Comparison of ENCODE assay signal across 1 cellular context in the genomic region with DNA sequence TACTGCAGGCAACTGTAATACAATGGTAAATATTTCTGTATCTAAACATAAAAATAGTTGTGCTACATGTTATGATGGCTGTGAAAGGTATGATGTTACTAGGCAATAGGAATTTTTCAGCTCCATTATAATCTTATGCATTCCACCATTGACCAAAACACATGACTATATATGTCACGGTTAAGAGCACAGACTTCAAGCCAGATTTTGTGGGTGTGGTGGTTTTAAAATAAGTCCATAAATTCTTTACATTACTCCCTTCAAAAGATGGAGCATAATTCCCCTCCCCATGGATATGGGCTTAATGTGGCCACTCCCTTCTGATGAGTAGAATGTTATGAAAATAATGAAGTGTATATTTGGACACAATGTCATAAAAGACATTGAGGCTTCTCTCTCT.
TF ChIP-seq lines count a peak whose summit lies in the region.

No MANE protein-coding gene starts in this region.

TF ChIP-seq in K562, 482 proteins besides CTCF, POLR2A, EP300 and RAD21 (continued from another document):
- TF ChIP-seq, protein P1, sequence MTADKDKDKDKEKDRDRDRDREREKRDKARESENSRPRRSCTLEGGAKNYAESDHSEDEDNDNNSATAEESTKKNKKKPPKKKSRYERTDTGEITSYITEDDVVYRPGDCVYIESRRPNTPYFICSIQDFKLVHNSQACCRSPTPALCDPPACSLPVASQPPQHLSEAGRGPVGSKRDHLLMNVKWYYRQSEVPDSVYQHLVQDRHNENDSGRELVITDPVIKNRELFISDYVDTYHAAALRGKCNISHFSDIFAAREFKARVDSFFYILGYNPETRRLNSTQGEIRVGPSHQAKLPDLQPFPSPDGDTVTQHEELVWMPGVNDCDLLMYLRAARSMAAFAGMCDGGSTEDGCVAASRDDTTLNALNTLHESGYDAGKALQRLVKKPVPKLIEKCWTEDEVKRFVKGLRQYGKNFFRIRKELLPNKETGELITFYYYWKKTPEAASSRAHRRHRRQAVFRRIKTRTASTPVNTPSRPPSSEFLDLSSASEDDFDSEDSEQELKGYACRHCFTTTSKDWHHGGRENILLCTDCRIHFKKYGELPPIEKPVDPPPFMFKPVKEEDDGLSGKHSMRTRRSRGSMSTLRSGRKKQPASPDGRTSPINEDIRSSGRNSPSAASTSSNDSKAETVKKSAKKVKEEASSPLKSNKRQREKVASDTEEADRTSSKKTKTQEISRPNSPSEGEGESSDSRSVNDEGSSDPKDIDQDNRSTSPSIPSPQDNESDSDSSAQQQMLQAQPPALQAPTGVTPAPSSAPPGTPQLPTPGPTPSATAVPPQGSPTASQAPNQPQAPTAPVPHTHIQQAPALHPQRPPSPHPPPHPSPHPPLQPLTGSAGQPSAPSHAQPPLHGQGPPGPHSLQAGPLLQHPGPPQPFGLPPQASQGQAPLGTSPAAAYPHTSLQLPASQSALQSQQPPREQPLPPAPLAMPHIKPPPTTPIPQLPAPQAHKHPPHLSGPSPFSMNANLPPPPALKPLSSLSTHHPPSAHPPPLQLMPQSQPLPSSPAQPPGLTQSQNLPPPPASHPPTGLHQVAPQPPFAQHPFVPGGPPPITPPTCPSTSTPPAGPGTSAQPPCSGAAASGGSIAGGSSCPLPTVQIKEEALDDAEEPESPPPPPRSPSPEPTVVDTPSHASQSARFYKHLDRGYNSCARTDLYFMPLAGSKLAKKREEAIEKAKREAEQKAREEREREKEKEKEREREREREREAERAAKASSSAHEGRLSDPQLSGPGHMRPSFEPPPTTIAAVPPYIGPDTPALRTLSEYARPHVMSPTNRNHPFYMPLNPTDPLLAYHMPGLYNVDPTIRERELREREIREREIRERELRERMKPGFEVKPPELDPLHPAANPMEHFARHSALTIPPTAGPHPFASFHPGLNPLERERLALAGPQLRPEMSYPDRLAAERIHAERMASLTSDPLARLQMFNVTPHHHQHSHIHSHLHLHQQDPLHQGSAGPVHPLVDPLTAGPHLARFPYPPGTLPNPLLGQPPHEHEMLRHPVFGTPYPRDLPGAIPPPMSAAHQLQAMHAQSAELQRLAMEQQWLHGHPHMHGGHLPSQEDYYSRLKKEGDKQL (CRISPR knock-in tag; IDR thresholded peaks at IDR 0.05; ENCODE audit: borderline replicate concordance): no peak
- TF ChIP-seq BHLHE40 (IDR thresholded peaks at IDR 0.05; ENCODE audit: low read length): no peak
